In the genomic region with DNA sequence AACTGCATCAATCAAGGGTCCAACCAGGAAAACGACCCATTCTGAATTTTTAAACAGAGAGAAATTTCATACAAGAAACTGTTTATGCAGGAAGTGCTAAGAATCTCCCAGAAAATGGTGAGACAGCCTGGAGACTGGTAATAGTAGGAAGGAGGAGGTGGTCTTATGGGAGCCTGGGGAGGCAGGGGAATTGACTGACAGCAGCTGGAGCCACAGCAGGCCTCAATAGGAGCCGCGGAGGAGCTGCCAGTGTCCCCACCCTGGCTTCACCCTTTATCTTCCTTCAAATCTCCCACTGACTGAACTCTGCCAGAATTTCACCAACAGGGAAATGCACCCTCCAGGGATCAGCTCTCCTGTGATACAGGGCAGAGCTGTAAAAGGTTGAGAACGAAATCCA, we compare ENCODE assay signal across 17 cellular contexts. TPM values are rescaled to one million over a fixed set of nuclear protein-coding genes. Genes with fewer than 3 reads are reported as not detected.
DNase-seq lines count a peak whose midpoint lies in the region; ATAC-seq lines count a peak whose summit lies in the region.
"Had no signal": no experiment of that assay in that cellular context is flagged by ENCODE, and none has a peak within 500 bp of the region (broad histone marks: within the 10 kb centered on the region; RNA-seq: fewer than 3 reads in every experiment).

No MANE protein-coding gene starts in this region.

- no peak overlapping the region for H4K8ac ChIP-seq in mesendoderm (ENCODE audit: low read depth, low read length)

- no CpG with 5 or more reads among the region's 4 CpGs for WGBS in mesendoderm (ENCODE audit: extremely low coverage, insufficient coverage, low lambda C conversion rate)

- H3K4me1 ChIP-seq in mesendoderm (ENCODE audit: control insufficient read depth, low read depth, low read length) = peaks cover 2% of the 10 kb centered on the region

- H4K5ac ChIP-seq in mesendoderm (ENCODE audit: low read length) = no peak overlapping the region

- H3K4me1 Mint-ChIP-seq in activated CD4-positive, alpha-beta T cell treated with anti-CD3 and anti-CD28 coated beads, Interleukin-2, amount 10 ng/mL, durations not matched to agents 24 days and 14 days = no peaks in the 10 kb centered on the region
- H3K4me1 Mint-ChIP-seq in activated naive CD8-positive, alpha-beta T cell treated with anti-CD3 and anti-CD28 coated beads, Interleukin-2, amount 50 U/mL, for 24 hours = no peaks in the 10 kb centered on the region

- H2BK5ac ChIP-seq in mesendoderm (ENCODE audit: low read length) = no peak overlapping the region

- ATAC-seq in GM21576 (IDR thresholded peaks at IDR 0.05; ENCODE audit: unreplicated experiment) = no peak
- ATAC-seq in activated naive CD8-positive, alpha-beta T cell treated with anti-CD3 and anti-CD28 coated beads, Interleukin-2, amount 50 U/mL, for 24 hours = no peak
- ATAC-seq: K562 had no signal

- no peak overlapping the region for H3K4me3 ChIP-seq in mesendoderm (ENCODE audit: low read length)
- H3K4me3 ChIP-seq: K562 had no signal

- H3K23ac ChIP-seq in mesendoderm (ENCODE audit: low read length) = no peak overlapping the region

- H3K27ac ChIP-seq in mesendoderm (ENCODE audit: low read depth, low read length) = no peak overlapping the region
- H3K27ac ChIP-seq: C4-2B, HL-60 had no signal

- H3K18ac ChIP-seq in mesendoderm (ENCODE audit: low read length) = no peak overlapping the region

- H3K79me1 ChIP-seq in mesendoderm (ENCODE audit: low read length) = no peaks in the 10 kb centered on the region

- no peak overlapping the region for H2BK120ac ChIP-seq in mesendoderm (ENCODE audit: low read depth, low read length)

- no peaks in the 10 kb centered on the region for H3K79me2 ChIP-seq in mesendoderm (ENCODE audit: control insufficient read depth, insufficient read depth, low read length)

- H3K27me3 Mint-ChIP-seq in activated CD4-positive, alpha-beta T cell treated with anti-CD3 and anti-CD28 coated beads, Interleukin-2, amount 10 ng/mL, durations not matched to agents 24 days and 14 days = peaks cover 53% of the 10 kb centered on the region
- H3K27me3 Mint-ChIP-seq in activated naive CD8-positive, alpha-beta T cell treated with anti-CD3 and anti-CD28 coated beads, Interleukin-2, amount 50 U/mL, for 24 hours = peaks cover 48% of the 10 kb centered on the region

- H3K36me3 ChIP-seq in mesendoderm (ENCODE audit: control insufficient read depth, insufficient read depth, low read length) = no peaks in the 10 kb centered on the region

- no peak overlapping the region for H2BK15ac ChIP-seq in mesendoderm (replicated peaks; ENCODE audit: low read depth)

- H3K4ac ChIP-seq in mesendoderm (ENCODE audit: low read depth, low read length) = no peak overlapping the region

- intact Hi-C loops in activated CD4-positive, alpha-beta T cell treated with anti-CD3 and anti-CD28 coated beads, Interleukin-2, amount 10 ng/mL, durations not matched to agents 24 days and 14 days (cut with micrococcal nuclease) = no loop called here

- no peak overlapping the region for H3K4me3 Mint-ChIP-seq in activated CD4-positive, alpha-beta T cell treated with anti-CD3 and anti-CD28 coated beads, Interleukin-2, amount 10 ng/mL, durations not matched to agents 24 days and 14 days
- H3K4me3 Mint-ChIP-seq in activated naive CD8-positive, alpha-beta T cell treated with anti-CD3 and anti-CD28 coated beads, Interleukin-2, amount 50 U/mL, for 24 hours = no peak overlapping the region
- H3K4me3 Mint-ChIP-seq: CD4-positive, alpha-beta T cell had no signal

- DNase-seq in activated CD4-positive, alpha-beta T cell treated with anti-CD3 and anti-CD28 coated beads, Interleukin-2, amount 10 ng/mL, durations not matched to agents 24 days and 14 days = no peak
- DNase-seq in activated CD4-positive, alpha-beta T cell treated with anti-CD3 and anti-CD28 coated beads for 48 hours = no peak
- DNase-seq in SK-N-DZ (ENCODE audit: low spot score) (peak; percentile 40), mesendoderm (peak; percentile 38), NCI-H1105 (lab: John Stamatoyannopoulos, UW) (no peak)
- no peak for DNase-seq in activated naive CD8-positive, alpha-beta T cell treated with anti-CD3 and anti-CD28 coated beads, Interleukin-2, amount 50 U/mL, for 24 hours
- DNase-seq: ACHN; CD4-positive, alpha-beta T cell; DMS153; DMS79; GF-D8; HCEC 1CT; IMR-90 had no signal

- no peaks in the 10 kb centered on the region for H3K36me3 Mint-ChIP-seq in activated CD4-positive, alpha-beta T cell treated with anti-CD3 and anti-CD28 coated beads, Interleukin-2, amount 10 ng/mL, durations not matched to agents 24 days and 14 days (ENCODE audit: low read depth)
- no peaks in the 10 kb centered on the region for H3K36me3 Mint-ChIP-seq in activated naive CD8-positive, alpha-beta T cell treated with anti-CD3 and anti-CD28 coated beads, Interleukin-2, amount 50 U/mL, for 24 hours (ENCODE audit: low read depth)

- H3K27ac Mint-ChIP-seq in activated CD4-positive, alpha-beta T cell treated with anti-CD3 and anti-CD28 coated beads, Interleukin-2, amount 10 ng/mL, durations not matched to agents 24 days and 14 days = peak overlapping the region; percentile 14
- no peak overlapping the region for H3K27ac Mint-ChIP-seq in activated naive CD8-positive, alpha-beta T cell treated with anti-CD3 and anti-CD28 coated beads, Interleukin-2, amount 50 U/mL, for 24 hours
- H3K27ac Mint-ChIP-seq: CD4-positive, alpha-beta T cell had no signal

- H3K56ac ChIP-seq in mesendoderm (ENCODE audit: low read length) = peak overlapping the region; percentile 29

- no peak overlapping the region for H2AK5ac ChIP-seq in mesendoderm (ENCODE audit: low read length)

- no peak overlapping the region for H3K4me2 ChIP-seq in mesendoderm (ENCODE audit: low read length)

- no peaks in the 10 kb centered on the region for H3K27me3 ChIP-seq in mesendoderm (ENCODE audit: insufficient read depth, low read length, poor library complexity)

- no peak overlapping the region for H3K9ac ChIP-seq in mesendoderm (ENCODE audit: low read length)

- no peaks in the 10 kb centered on the region for H3K9me3 Mint-ChIP-seq in activated CD4-positive, alpha-beta T cell treated with anti-CD3 and anti-CD28 coated beads, Interleukin-2, amount 10 ng/mL, durations not matched to agents 24 days and 14 days
- no peaks in the 10 kb centered on the region for H3K9me3 Mint-ChIP-seq in activated naive CD8-positive, alpha-beta T cell treated with anti-CD3 and anti-CD28 coated beads, Interleukin-2, amount 50 U/mL, for 24 hours
- H3K9me3 Mint-ChIP-seq: CD4-positive, alpha-beta T cell had no signal

RNA-seq across cellular contexts. Expression of a gene that starts 7.5 kb away (rescaled TPM):
- 0.07 TPM in 1 of 2 replicates, not detected in the other for total RNA-seq in activated CD4-positive, alpha-beta T cell treated with anti-CD3 and anti-CD28 coated beads, Interleukin-2, amount 10 ng/mL, durations not matched to agents 24 days and 14 days
- polyA plus RNA-seq in SK-N-DZ (2014; cell fraction: cytosol; rRNA removed) = 3.3 and 5.9 TPM in 2 replicates
- 2.4 and 4.2 TPM in 2 replicates for polyA plus RNA-seq in SK-N-DZ (2014; cell fraction: nucleus; rRNA removed)
- 1.2 TPM for polyA plus RNA-seq in mesendoderm (2013, experiment 1 of 2)
- 1.2 TPM for polyA plus RNA-seq in mesendoderm (2013, experiment 2 of 2)
- total RNA-seq: CD4-positive, alpha-beta T cell; IMR-90 had no signal
- polyA plus RNA-seq: IMR-90 had no signal

Comparison
In these comparisons a context has a peak if more than half of its experiments do, and no peak if none do; other contexts are left out.
1. DNase-seq: peak in SK-N-DZ (single experiment) and mesendoderm (single experiment); none in activated CD4-positive, alpha-beta T cell treated with anti-CD3 and anti-CD28 coated beads, Interleukin-2, amount 10 ng/mL, durations not matched to agents 24 days and 14 days (single experiment), activated CD4-positive, alpha-beta T cell treated with anti-CD3 and anti-CD28 coated beads for 48 hours (single experiment), NCI-H1105 (single experiment) and activated naive CD8-positive, alpha-beta T cell treated with anti-CD3 and anti-CD28 coated beads, Interleukin-2, amount 50 U/mL, for 24 hours (single experiment).